Comparison of ENCODE assay signal across 8 cellular contexts in genomic region chr11:113475160-113475761, GRCh38. TPM values are rescaled to one million over a fixed set of nuclear protein-coding genes. Genes with fewer than 3 reads are reported as not detected.
DNase-seq lines count a peak whose midpoint lies in the region; ATAC-seq and TF ChIP-seq lines count a peak whose summit lies in the region.

DRD2 (minus strand) TSS chr11:113475398; CDS start chr11:113424651, 50,747 bp downstream.

- H3K4me3 ChIP-seq in mammary epithelial cell (replicated peaks in 1 of 3; ENCODE audit: insufficient read depth in 1 of 3, low read depth in 2 of 3, low read length in 3 of 3) (peak within 1 kb of the TSS; percentile 49 to 59 (median 50)), mucosa of descending colon (no peak within 1 kb of the TSS)

- H3K4me1 ChIP-seq in mammary epithelial cell (ENCODE audit: insufficient read depth, low read length), result peaks cover 17% of the 10 kb centered on the region
- peaks cover 6% of the 10 kb centered on the region for H3K4me1 ChIP-seq in mucosa of descending colon (ENCODE audit: low read depth)

- no peaks in the 10 kb centered on the region for H4K20me1 ChIP-seq in mammary epithelial cell (ENCODE audit: insufficient read depth, low read length)

- H3K36me3 ChIP-seq in mammary epithelial cell (ENCODE audit: insufficient read depth, low read length) (no peaks in the 10 kb centered on the region), mucosa of descending colon (ENCODE audit: low read depth) (no peaks in the 10 kb centered on the region)

- ATAC-seq in mucosa of descending colon (peak; percentile 43), GM21737 (IDR thresholded peaks at IDR 0.05; ENCODE audit: unreplicated experiment) (no peak)

- DNase-seq in COLO668 (lab: John Stamatoyannopoulos, UW; ENCODE audit: unreplicated experiment) (peak; percentile 69), M059J (ENCODE audit: low read depth) (peak; percentile 42), mammary epithelial cell (peak; percentile 24), mucosa of descending colon (peak in 1 of 3 donors; percentile 9), NOMO-1 treated with DMSO at 0.1 percent for 48 hours (lab: John Stamatoyannopoulos, UW; ENCODE audit: unreplicated experiment) (no peak), NCI-H1048 (lab: John Stamatoyannopoulos, UW) (no peak)
- DNase-seq in stimulated activated CD4-positive, alpha-beta T cell treated with anti-CD3 and anti-CD28 coated beads, Interleukin-4, amount 100 ng/mL, for 4 hours, result no peak

- dilution Hi-C loops in mammary epithelial cell (cut with HindIII; ENCODE audit: low sequenced_read_pairs), result no loop called here

- TF ChIP-seq CTCF in mammary epithelial cell (conservative IDR thresholded peaks at IDR 0.05 in 1 of 2, IDR thresholded peaks at IDR 0.05 in 1 of 2; ENCODE audit: extremely low read depth in 1 of 2, insufficient read depth in 1 of 2, low read depth in 1 of 2, low read length in 2 of 2) (no peak), mucosa of descending colon (IDR thresholded peaks at IDR 0.05) (no peak)

- 29% methylated on average over 3 of the region's 65 CpGs for WGBS in mammary epithelial cell (ENCODE audit: low coverage, missing lambda C conversion rate)

- no TSS peak for BruUV-seq in mammary epithelial cell (replicated peaks; lab: Mats Ljungman, UMichigan)

- peak within 1 kb of the TSS; percentile 90 for H3K4me2 ChIP-seq in mammary epithelial cell (ENCODE audit: insufficient read depth, low read depth, low read length)

- no peak within 1 kb of the TSS for H3K9ac ChIP-seq in mammary epithelial cell (ENCODE audit: insufficient read depth, low read length)

- H3K9me3 ChIP-seq in mammary epithelial cell (replicated peaks; ENCODE audit: insufficient read depth, low read length) (no peaks in the 10 kb centered on the region), mucosa of descending colon (no peaks in the 10 kb centered on the region)

- peak within 1 kb of the TSS; percentile 16 for H3K27ac ChIP-seq in mammary epithelial cell (ENCODE audit: insufficient read depth, low read depth, low read length)

- peak within 1 kb of the TSS; percentile 80 for H2AFZ ChIP-seq in mammary epithelial cell (ENCODE audit: low read depth, low read length)

- in situ Hi-C loops in mammary epithelial cell (cut with MboI; ENCODE audit: low sequenced_read_pairs in 2 of 2), result no loop called here

- intact Hi-C loops in mammary epithelial cell (cut with micrococcal nuclease), result loop anchor here (2.0 to 10.0 kb wide), 3 partner anchors 28 to 130 kb away; no protein-coding TSS in a partner anchor
- intact Hi-C loops in mucosa of descending colon (cut with DNase I, micrococcal nuclease), result no loop called here

- no peaks in the 10 kb centered on the region for H3K27me3 ChIP-seq in mammary epithelial cell (ENCODE audit: insufficient read depth, low read length)

- CTCF ChIA-PET in mammary epithelial cell (lab: Charles Lee; ENCODE audit: low non-redundant PET), result interaction anchor here (0.6 kb wide), 1 partner anchor 18 kb away, joined by 5 read pairs; no protein-coding TSS in a partner anchor

- no peaks in the 10 kb centered on the region for H3K79me2 ChIP-seq in mammary epithelial cell (ENCODE audit: insufficient read depth, low read length)

RNA-seq across cellular contexts. Expression of gene DRD2, which starts in this region (rescaled TPM):
- total RNA-seq in M059J (2014; rRNA removed; shearing (Covaris generic)), result 3.3 and 4.3 TPM in 2 replicates
- total RNA-seq in mammary epithelial cell, result 1 to 10 TPM; 1.5 to 6.8 TPM
- 28.7 TPM for polyA plus RNA-seq in mammary epithelial cell
- 7.9 TPM for polyA minus RNA-seq in mammary epithelial cell
- total RNA-seq in mucosa of descending colon, result under 1 TPM; 0.22 to 0.41 (median 0.39) TPM

Comparison
In these comparisons a context has a peak if more than half of its experiments do, and no peak if none do; other contexts are left out.
1. Peak in ATAC-seq in mucosa of descending colon; RNA of the gene not detected or under 1 TPM.
2. DNase-seq: peak in COLO668 (single experiment), M059J (single experiment) and mammary epithelial cell (single experiment); none in NOMO-1 treated with DMSO at 0.1 percent for 48 hours (single experiment), NCI-H1048 (single experiment) and stimulated activated CD4-positive, alpha-beta T cell treated with anti-CD3 and anti-CD28 coated beads, Interleukin-4, amount 100 ng/mL, for 4 hours (0 of 2).